Comparison of ENCODE assay signal across 1 cellular context in genomic region chr17:39399792-39400191, GRCh38.
TF ChIP-seq lines count a peak whose summit lies in the region.

No MANE protein-coding gene starts in this region.

TF ChIP-seq in endothelial cell of umbilical vein, 7 proteins besides CTCF, POLR2A, EP300 and RAD21 (continued from another document):
- TF ChIP-seq POLR2AphosphoS5 (IDR thresholded peaks at IDR 0.05; ENCODE audit: insufficient read depth, low read depth, low read length) (no peak), JUN (IDR thresholded peaks at IDR 0.05; ENCODE audit: borderline replicate concordance, insufficient read depth, insufficient read length, low read depth) (no peak)
TF ChIP-seq in endothelial cell of umbilical vein: peak in this region for 0.
